ENCODE assay signal across 8 cellular contexts in genomic region chr11:64923944-64924909, GRCh38. TPM values are rescaled to one million over a fixed set of nuclear protein-coding genes. Genes with fewer than 3 reads are reported as not detected.
DNase-seq lines count a peak whose midpoint lies in the region; ATAC-seq lines count a peak whose summit lies in the region.

Gene PPP2R5B, plus strand, starts transcription at chr11:64924689. Its CDS starts 1,046 bp downstream, at chr11:64925735.

- H3K36me3 ChIP-seq in HUES48 (ENCODE audit: control insufficient read depth, insufficient read depth, low read length) = no peaks in the 10 kb centered on the region
- H3K36me3 ChIP-seq in NT2/D1 (ENCODE audit: insufficient read depth, insufficient read length, low read length) = no peaks in the 10 kb centered on the region
- H3K36me3 ChIP-seq in endocrine pancreas (ENCODE audit: control insufficient read depth, insufficient read depth, low read length) = no peaks in the 10 kb centered on the region

- peak within 1 kb of the TSS; percentile 97 for H3K27ac Mint-ChIP-seq in activated CD8-positive, alpha-beta memory T cell treated with anti-CD3 and anti-CD28 coated beads, Interleukin-2, amount 10 ng/mL, durations not matched to agents 7 days and 5 days
- peak within 1 kb of the TSS; percentile 90 for H3K27ac Mint-ChIP-seq in memory B cell

- no peaks in the 10 kb centered on the region for H3K9me3 Mint-ChIP-seq in activated CD8-positive, alpha-beta memory T cell treated with anti-CD3 and anti-CD28 coated beads, Interleukin-2, amount 10 ng/mL, durations not matched to agents 7 days and 5 days (ENCODE audit: low read depth)
- no peaks in the 10 kb centered on the region for H3K9me3 Mint-ChIP-seq in memory B cell

- H3K9me3 ChIP-seq in HUES48 (ENCODE audit: control insufficient read depth, insufficient read depth, low read length) = no peaks in the 10 kb centered on the region
- H3K9me3 ChIP-seq in NT2/D1 (ENCODE audit: insufficient read depth, low read length) = no peaks in the 10 kb centered on the region
- no peaks in the 10 kb centered on the region for H3K9me3 ChIP-seq in endocrine pancreas (ENCODE audit: control insufficient read depth, low read length)

- CTCF ChIA-PET in activated CD8-positive, alpha-beta memory T cell treated with anti-CD3 and anti-CD28 coated beads, Interleukin-2, amount 10 ng/mL, durations not matched to agents 7 days and 5 days (lab: Charles Lee) = interaction anchor here (0.7 to 2.0 kb wide), 7 partner anchors 30 to 188 kb away, joined by 3 to 9 read pairs (median 5); partner anchors contain the start of genes ARL2 and SAC3D1

- peak; percentile 89 for DNase-seq in COLO668 (lab: John Stamatoyannopoulos, UW; ENCODE audit: unreplicated experiment)
- peak; percentile 82 for DNase-seq in NT2/D1 (ENCODE audit: low read depth, low spot score)
- DNase-seq in activated CD8-positive, alpha-beta memory T cell treated with anti-CD3 and anti-CD28 coated beads, Interleukin-2, amount 10 ng/mL, durations not matched to agents 7 days and 5 days = peak; percentile 94
- peak; percentile 82 for DNase-seq in memory B cell (ENCODE audit: low spot score in 2 of 2)
- DNase-seq in stimulated activated CD8-positive, alpha-beta memory T cell treated with anti-CD3 and anti-CD28 coated beads, Interleukin-12 subunit alpha, Interleukin-12 subunit beta, amount 100 ng/mL, for 1 hour (ENCODE audit: low read depth) = peak; percentile 81

- H3K36me3 Mint-ChIP-seq in activated CD8-positive, alpha-beta memory T cell treated with anti-CD3 and anti-CD28 coated beads, Interleukin-2, amount 10 ng/mL, durations not matched to agents 7 days and 5 days = no peaks in the 10 kb centered on the region
- H3K36me3 Mint-ChIP-seq in memory B cell = no peaks in the 10 kb centered on the region

- H3K27ac ChIP-seq in HUES48 (ENCODE audit: low read depth, low read length) = peak within 1 kb of the TSS; percentile 77

- peak within 1 kb of the TSS; percentile 62 for H3K4me3 ChIP-seq in HUES48 (ENCODE audit: low read depth, low read length)
- H3K4me3 ChIP-seq in NT2/D1 (ENCODE audit: insufficient read length, low read depth) = peak within 1 kb of the TSS; percentile 50
- H3K4me3 ChIP-seq in endocrine pancreas (ENCODE audit: control insufficient read depth, insufficient read depth, low read length) = peak within 1 kb of the TSS; percentile 62

- no peaks in the 10 kb centered on the region for H3K27me3 Mint-ChIP-seq in activated CD8-positive, alpha-beta memory T cell treated with anti-CD3 and anti-CD28 coated beads, Interleukin-2, amount 10 ng/mL, durations not matched to agents 7 days and 5 days
- no peaks in the 10 kb centered on the region for H3K27me3 Mint-ChIP-seq in memory B cell

- H3K27me3 ChIP-seq in HUES48 (ENCODE audit: control insufficient read depth, insufficient read depth, low read length) = no peaks in the 10 kb centered on the region
- peaks cover 9% of the 10 kb centered on the region for H3K27me3 ChIP-seq in NT2/D1 (ENCODE audit: insufficient read depth, insufficient read length)
- no peaks in the 10 kb centered on the region for H3K27me3 ChIP-seq in endocrine pancreas (ENCODE audit: control insufficient read depth, insufficient read depth, low read length)

- H3K9ac ChIP-seq in HUES48 (ENCODE audit: low read depth, low read length) (peak within 1 kb of the TSS; percentile 24; the same call in 1 of the 2 replicates), NT2/D1 (ENCODE audit: insufficient read length, low read depth) (peak within 1 kb of the TSS; percentile 86), endocrine pancreas (ENCODE audit: control insufficient read depth, insufficient read depth, low read length) (peak within 1 kb of the TSS; percentile 83)

- peak within 1 kb of the TSS; percentile 77 for H3K4me3 Mint-ChIP-seq in activated CD8-positive, alpha-beta memory T cell treated with anti-CD3 and anti-CD28 coated beads, Interleukin-2, amount 10 ng/mL, durations not matched to agents 7 days and 5 days
- peak within 1 kb of the TSS; percentile 99 for H3K4me3 Mint-ChIP-seq in memory B cell

- H3K4me1 ChIP-seq in HUES48 (ENCODE audit: control insufficient read depth, insufficient read depth, low read length) (peaks cover 6% of the 10 kb centered on the region), NT2/D1 (ENCODE audit: insufficient read depth, insufficient read length) (peaks cover 15% of the 10 kb centered on the region), endocrine pancreas (ENCODE audit: control insufficient read depth, insufficient read depth, low read length) (no peaks in the 10 kb centered on the region)

- H3K4me1 Mint-ChIP-seq in activated CD8-positive, alpha-beta memory T cell treated with anti-CD3 and anti-CD28 coated beads, Interleukin-2, amount 10 ng/mL, durations not matched to agents 7 days and 5 days = peaks cover 14% of the 10 kb centered on the region
- peaks cover 9% of the 10 kb centered on the region for H3K4me1 Mint-ChIP-seq in memory B cell

- ATAC-seq in GM21390 (IDR thresholded peaks at IDR 0.05; ENCODE audit: unreplicated experiment) = peak; percentile 73
- ATAC-seq in activated CD8-positive, alpha-beta memory T cell treated with anti-CD3 and anti-CD28 coated beads, Interleukin-2, amount 10 ng/mL, durations not matched to agents 7 days and 5 days = peak; percentile 94
- ATAC-seq in memory B cell (ENCODE audit: low read depth) = peak; percentile 90

RNA-seq across cellular contexts. Expression of gene PPP2R5B, which starts in this region (rescaled TPM):
- total RNA-seq in activated CD8-positive, alpha-beta memory T cell treated with anti-CD3 and anti-CD28 coated beads, Interleukin-2, amount 10 ng/mL, durations not matched to agents 7 days and 5 days = 10 to 100 TPM; 11.7 to 12.3 TPM

Comparison
In these comparisons a context has a peak if more than half of its experiments do, and no peak if none do; other contexts are left out.
1. Peak in every context shown above with its lines: DNase-seq, ATAC-seq, H3K4me3 ChIP-seq and H3K27ac ChIP-seq.
2. H3K9ac ChIP-seq: peak in every context shown above with its lines; median percentile 86 in NT2/D1; 83 in endocrine pancreas; 24 in HUES48.